ENCODE assay signal across 1 cellular context in the genomic region with DNA sequence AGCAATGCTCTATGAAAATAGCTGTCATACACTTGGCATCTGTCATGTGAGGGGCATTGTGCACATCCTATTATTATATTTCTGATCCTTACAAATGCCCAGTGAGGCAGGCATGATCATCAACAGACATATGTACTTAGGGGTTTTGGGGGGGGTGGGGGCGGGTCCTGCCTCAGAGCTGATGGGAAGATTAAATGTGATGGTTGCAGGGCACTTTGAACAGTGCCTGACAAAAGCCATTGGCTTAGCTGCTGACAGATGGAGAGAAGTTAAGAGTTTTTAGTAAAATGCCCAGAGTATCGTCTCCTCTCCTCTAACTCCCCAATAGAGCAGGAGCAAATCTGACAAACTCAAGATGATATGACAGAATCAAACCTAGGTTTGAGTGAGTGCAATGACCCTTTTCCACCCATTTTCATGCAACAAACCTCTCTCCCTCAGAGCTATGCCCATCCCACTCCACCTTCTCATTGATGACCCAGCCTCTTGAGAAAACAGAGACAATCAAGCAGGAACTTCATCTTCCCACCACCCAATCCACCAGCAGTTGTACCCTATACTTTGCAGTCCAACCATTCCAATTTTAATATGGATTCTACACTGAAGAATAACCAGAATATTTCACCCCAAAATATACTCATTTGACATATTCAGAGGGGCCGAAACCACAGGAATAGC.
TF ChIP-seq lines count a peak whose summit lies in the region.

No MANE protein-coding gene starts in this region.

TF ChIP-seq in H1, 55 proteins besides CTCF, POLR2A, EP300 and RAD21:
- TF ChIP-seq E2F6 (IDR thresholded peaks at IDR 0.05), result no peak
- no peak for TF ChIP-seq ZNF274 (IDR thresholded peaks at IDR 0.05; ENCODE audit: borderline replicate concordance, extremely low read depth, low read length)
- TF ChIP-seq CBX5 (IDR thresholded peaks at IDR 0.05; ENCODE audit: low read depth, low read length), result no peak
- TF ChIP-seq HDAC6 (IDR thresholded peaks at IDR 0.05; ENCODE audit: low read depth, low read length), result no peak
- no peak for TF ChIP-seq TBP (IDR thresholded peaks at IDR 0.05; ENCODE audit: low read depth, low read length)
- no peak for TF ChIP-seq CTBP2 (IDR thresholded peaks at IDR 0.05; ENCODE audit: borderline replicate concordance, insufficient read depth, insufficient read length, low read length)
- TF ChIP-seq JUN (IDR thresholded peaks at IDR 0.05; ENCODE audit: low read depth, low read length), result no peak
- TF ChIP-seq SIRT6 (IDR thresholded peaks at IDR 0.05; ENCODE audit: low read length), result no peak
- TF ChIP-seq USF2 (IDR thresholded peaks at IDR 0.05; ENCODE audit: low read length), result no peak
- no peak for TF ChIP-seq SIX5 (IDR thresholded peaks at IDR 0.05; ENCODE audit: low read depth, low read length)
- no peak for TF ChIP-seq SP4 (IDR thresholded peaks at IDR 0.05; ENCODE audit: low read length)
- TF ChIP-seq, protein P1, sequence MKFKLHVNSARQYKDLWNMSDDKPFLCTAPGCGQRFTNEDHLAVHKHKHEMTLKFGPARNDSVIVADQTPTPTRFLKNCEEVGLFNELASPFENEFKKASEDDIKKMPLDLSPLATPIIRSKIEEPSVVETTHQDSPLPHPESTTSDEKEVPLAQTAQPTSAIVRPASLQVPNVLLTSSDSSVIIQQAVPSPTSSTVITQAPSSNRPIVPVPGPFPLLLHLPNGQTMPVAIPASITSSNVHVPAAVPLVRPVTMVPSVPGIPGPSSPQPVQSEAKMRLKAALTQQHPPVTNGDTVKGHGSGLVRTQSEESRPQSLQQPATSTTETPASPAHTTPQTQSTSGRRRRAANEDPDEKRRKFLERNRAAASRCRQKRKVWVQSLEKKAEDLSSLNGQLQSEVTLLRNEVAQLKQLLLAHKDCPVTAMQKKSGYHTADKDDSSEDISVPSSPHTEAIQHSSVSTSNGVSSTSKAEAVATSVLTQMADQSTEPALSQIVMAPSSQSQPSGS (IDR thresholded peaks at IDR 0.05; ENCODE audit: low read length), result no peak
- no peak for TF ChIP-seq SP2 (IDR thresholded peaks at IDR 0.05; ENCODE audit: low read length)
- TF ChIP-seq GTF2F1 (IDR thresholded peaks at IDR 0.05; ENCODE audit: borderline replicate concordance, low read depth, low read length), result no peak
- no peak for TF ChIP-seq CEBPB (IDR thresholded peaks at IDR 0.05; ENCODE audit: low read depth, low read length)
TF ChIP-seq in H1: peak in this region for 0.
